In genomic region chr5:148070621-148071020, GRCh38 we compare ENCODE assay signal across 28 cellular contexts. TPM values are rescaled to one million over a fixed set of nuclear protein-coding genes. Genes with fewer than 3 reads are reported as not detected.
DNase-seq lines count a peak whose midpoint lies in the region; ATAC-seq and TF ChIP-seq lines count a peak whose summit lies in the region.
"Had no signal": no experiment of that assay in that cellular context is flagged by ENCODE, and none has a peak within 500 bp of the region (broad histone marks: within the 10 kb centered on the region; RNA-seq: fewer than 3 reads in every experiment).

No MANE protein-coding gene starts in this region.

- peak; percentile 36; the same call in 2 of the 3 replicates for ATAC-seq in GM23338
- ATAC-seq in upper lobe of right lung, result no peak
- ATAC-seq in HG03565 (IDR thresholded peaks at IDR 0.05; ENCODE audit: unreplicated experiment), result no peak
- ATAC-seq: HepG2, PC-3, Right ventricle myocardium inferior had no signal

- H3K27me3 Mint-ChIP-seq in GM23338 (ENCODE audit: insufficient read depth, low read depth, poor library complexity), result no peaks in the 10 kb centered on the region
- no peaks in the 10 kb centered on the region for H3K27me3 Mint-ChIP-seq in neural progenitor cell (ENCODE audit: insufficient read depth, low read depth)
- H3K27me3 Mint-ChIP-seq: CD4-positive, alpha-beta memory T cell had no signal

- H3K27ac Mint-ChIP-seq in GM23338 (0 out of 2 replicates have a peak overlapping the region, but pooled peaks have one; percentile 10), neural progenitor cell (no peak overlapping the region)
- H3K27ac Mint-ChIP-seq: CD4-positive, alpha-beta memory T cell had no signal

- H3K4me3 Mint-ChIP-seq in GM23338 (no peak overlapping the region), neural progenitor cell (no peak overlapping the region)
- H3K4me3 Mint-ChIP-seq: CD4-positive, alpha-beta memory T cell had no signal

- H3K4me1 ChIP-seq in GM23338 (ENCODE audit: insufficient read depth), result peaks cover 13% of the 10 kb centered on the region
- H3K4me1 ChIP-seq in neural progenitor cell, result peaks cover 4% of the 10 kb centered on the region
- no peaks in the 10 kb centered on the region for H3K4me1 ChIP-seq in upper lobe of right lung
- H3K4me1 ChIP-seq: Caco-2, SJSA1 had no signal

- H3K27me3 ChIP-seq in GM23338 (ENCODE audit: insufficient read depth) (no peaks in the 10 kb centered on the region), neural progenitor cell (no peaks in the 10 kb centered on the region), upper lobe of right lung (no peaks in the 10 kb centered on the region)
- H3K27me3 ChIP-seq: SJSA1 had no signal

- H3K9me3 ChIP-seq in neural progenitor cell (ENCODE audit: low read depth) (no peaks in the 10 kb centered on the region), upper lobe of right lung (no peaks in the 10 kb centered on the region)
- H3K9me3 ChIP-seq: Caco-2, SJSA1 had no signal

- no peak overlapping the region for H3K4me3 ChIP-seq in GM23338
- no peak overlapping the region for H3K4me3 ChIP-seq in epithelial cell of esophagus (ENCODE audit: low read length)
- no peak overlapping the region for H3K4me3 ChIP-seq in neural progenitor cell
- no peak overlapping the region for H3K4me3 ChIP-seq in upper lobe of right lung
- H3K4me3 ChIP-seq: SJSA1 had no signal

- intact Hi-C loops in upper lobe of right lung (cut with DNase I), result no loop called here

- H3K4me1 Mint-ChIP-seq in GM23338 (peaks cover 13% of the 10 kb centered on the region), neural progenitor cell (peaks cover 3% of the 10 kb centered on the region)
- H3K4me1 Mint-ChIP-seq: CD4-positive, alpha-beta memory T cell had no signal

- H3K36me3 Mint-ChIP-seq in GM23338 (ENCODE audit: low read depth) (no peaks in the 10 kb centered on the region), neural progenitor cell (no peaks in the 10 kb centered on the region)
- H3K36me3 Mint-ChIP-seq: CD4-positive, alpha-beta memory T cell had no signal

- TF ChIP-seq CTCF in GM23338 (conservative IDR thresholded peaks at IDR 0.05; ENCODE audit: low read depth in 2 of 2), result no peak
- no peak for TF ChIP-seq CTCF in epithelial cell of esophagus (IDR thresholded peaks at IDR 0.05; ENCODE audit: insufficient read depth, low read depth, low read length, missing control alignments)
- no peak for TF ChIP-seq CTCF in neural progenitor cell (IDR thresholded peaks at IDR 0.05)
- TF ChIP-seq CTCF in upper lobe of right lung (IDR thresholded peaks at IDR 0.05), result no peak

- H3K36me3 ChIP-seq in GM23338 (ENCODE audit: insufficient read depth) (no peaks in the 10 kb centered on the region), neural progenitor cell (no peaks in the 10 kb centered on the region), upper lobe of right lung (no peaks in the 10 kb centered on the region)
- H3K36me3 ChIP-seq: SJSA1 had no signal

- no peaks in the 10 kb centered on the region for H3K9me2 ChIP-seq in GM23338 (ENCODE audit: insufficient read depth)

- peak overlapping the region; percentile 55; the same call in 1 of the 2 replicates for H3K27ac ChIP-seq in GM23338 (ENCODE audit: low read depth)
- no peak overlapping the region for H3K27ac ChIP-seq in neural progenitor cell
- H3K27ac ChIP-seq in upper lobe of right lung, result no peak overlapping the region
- H3K27ac ChIP-seq: HL-60, SJSA1 had no signal

- H4K20me1 ChIP-seq in GM23338 (replicated peaks; ENCODE audit: insufficient read depth) (no peaks in the 10 kb centered on the region), neural progenitor cell (ENCODE audit: low read depth) (no peaks in the 10 kb centered on the region)

- DNase-seq in GM23338 (ENCODE audit: low spot score) (no peak), NCI-H69 (lab: John Stamatoyannopoulos, UW) (peak; percentile 13), epithelial cell of esophagus (ENCODE audit: low read depth) (peak; percentile 74), neural progenitor cell (ENCODE audit: low spot score) (peak; percentile 4), upper lobe of right lung (no peak)
- no peak for DNase-seq in stimulated activated CD4-positive, alpha-beta T cell treated with anti-CD3 and anti-CD28 coated beads, Interleukin-1b, Interleukin-23, amount 100 ng/mL, for 48 hours
- DNase-seq: C1 segment of cervical spinal cord; Caco-2; CD4-positive, alpha-beta memory T cell; GOT3; HCEC 1CT; Karpas-422; NCI-H1092; NCI-H1417 treated with DMSO at 0.1 percent for 48 hours; NCI-H1694 treated with DMSO at 0.1 percent for 48 hours; NCI-H2081; NCI-H2171 treated with DMSO at 0.1 percent for 48 hours; NCI-H345; NCI-H510A treated with DMSO at 0.1 percent for 48 hours; NCI-H748 treated with DMSO at 0.1 percent for 48 hours; NK-92 treated with Interleukin-12 subunit alpha and Interleukin-12 subunit beta, amount 100 ng/mL, for 24 hours; PC-3 had no signal

- no peak overlapping the region for H3K9ac ChIP-seq in neural progenitor cell

- H3K9me3 Mint-ChIP-seq in GM23338 (no peaks in the 10 kb centered on the region), neural progenitor cell (no peaks in the 10 kb centered on the region)

- H3K79me2 ChIP-seq in GM23338 (replicated peaks; ENCODE audit: insufficient read depth), result no peaks in the 10 kb centered on the region
- no peaks in the 10 kb centered on the region for H3K79me2 ChIP-seq in neural progenitor cell (ENCODE audit: low read depth)

- H2AFZ ChIP-seq in GM23338, result no peak overlapping the region
- H2AFZ ChIP-seq in neural progenitor cell (replicated peaks), result no peak overlapping the region

- H3F3A ChIP-seq in GM23338 (replicated peaks; ENCODE audit: low read depth) (no peaks in the 10 kb centered on the region), neural progenitor cell (ENCODE audit: low read depth) (no peaks in the 10 kb centered on the region)

- no peak overlapping the region for H3K4me2 ChIP-seq in GM23338
- H3K4me2 ChIP-seq in neural progenitor cell, result no peak overlapping the region

TF ChIP-seq in GM23338, 12 proteins besides CTCF, POLR2A, EP300 and RAD21 (continues in another document):
- TF ChIP-seq NANOG (IDR thresholded peaks at IDR 0.05; ENCODE audit: borderline replicate concordance) (no peak), EZH2 (IDR thresholded peaks at IDR 0.05; ENCODE audit: low read depth, unreplicated experiment) (no peak), CREB1 (CRISPR knock-in tag; IDR thresholded peaks at IDR 0.05; ENCODE audit: low read depth) (no peak)
- TF ChIP-seq, protein P1, sequence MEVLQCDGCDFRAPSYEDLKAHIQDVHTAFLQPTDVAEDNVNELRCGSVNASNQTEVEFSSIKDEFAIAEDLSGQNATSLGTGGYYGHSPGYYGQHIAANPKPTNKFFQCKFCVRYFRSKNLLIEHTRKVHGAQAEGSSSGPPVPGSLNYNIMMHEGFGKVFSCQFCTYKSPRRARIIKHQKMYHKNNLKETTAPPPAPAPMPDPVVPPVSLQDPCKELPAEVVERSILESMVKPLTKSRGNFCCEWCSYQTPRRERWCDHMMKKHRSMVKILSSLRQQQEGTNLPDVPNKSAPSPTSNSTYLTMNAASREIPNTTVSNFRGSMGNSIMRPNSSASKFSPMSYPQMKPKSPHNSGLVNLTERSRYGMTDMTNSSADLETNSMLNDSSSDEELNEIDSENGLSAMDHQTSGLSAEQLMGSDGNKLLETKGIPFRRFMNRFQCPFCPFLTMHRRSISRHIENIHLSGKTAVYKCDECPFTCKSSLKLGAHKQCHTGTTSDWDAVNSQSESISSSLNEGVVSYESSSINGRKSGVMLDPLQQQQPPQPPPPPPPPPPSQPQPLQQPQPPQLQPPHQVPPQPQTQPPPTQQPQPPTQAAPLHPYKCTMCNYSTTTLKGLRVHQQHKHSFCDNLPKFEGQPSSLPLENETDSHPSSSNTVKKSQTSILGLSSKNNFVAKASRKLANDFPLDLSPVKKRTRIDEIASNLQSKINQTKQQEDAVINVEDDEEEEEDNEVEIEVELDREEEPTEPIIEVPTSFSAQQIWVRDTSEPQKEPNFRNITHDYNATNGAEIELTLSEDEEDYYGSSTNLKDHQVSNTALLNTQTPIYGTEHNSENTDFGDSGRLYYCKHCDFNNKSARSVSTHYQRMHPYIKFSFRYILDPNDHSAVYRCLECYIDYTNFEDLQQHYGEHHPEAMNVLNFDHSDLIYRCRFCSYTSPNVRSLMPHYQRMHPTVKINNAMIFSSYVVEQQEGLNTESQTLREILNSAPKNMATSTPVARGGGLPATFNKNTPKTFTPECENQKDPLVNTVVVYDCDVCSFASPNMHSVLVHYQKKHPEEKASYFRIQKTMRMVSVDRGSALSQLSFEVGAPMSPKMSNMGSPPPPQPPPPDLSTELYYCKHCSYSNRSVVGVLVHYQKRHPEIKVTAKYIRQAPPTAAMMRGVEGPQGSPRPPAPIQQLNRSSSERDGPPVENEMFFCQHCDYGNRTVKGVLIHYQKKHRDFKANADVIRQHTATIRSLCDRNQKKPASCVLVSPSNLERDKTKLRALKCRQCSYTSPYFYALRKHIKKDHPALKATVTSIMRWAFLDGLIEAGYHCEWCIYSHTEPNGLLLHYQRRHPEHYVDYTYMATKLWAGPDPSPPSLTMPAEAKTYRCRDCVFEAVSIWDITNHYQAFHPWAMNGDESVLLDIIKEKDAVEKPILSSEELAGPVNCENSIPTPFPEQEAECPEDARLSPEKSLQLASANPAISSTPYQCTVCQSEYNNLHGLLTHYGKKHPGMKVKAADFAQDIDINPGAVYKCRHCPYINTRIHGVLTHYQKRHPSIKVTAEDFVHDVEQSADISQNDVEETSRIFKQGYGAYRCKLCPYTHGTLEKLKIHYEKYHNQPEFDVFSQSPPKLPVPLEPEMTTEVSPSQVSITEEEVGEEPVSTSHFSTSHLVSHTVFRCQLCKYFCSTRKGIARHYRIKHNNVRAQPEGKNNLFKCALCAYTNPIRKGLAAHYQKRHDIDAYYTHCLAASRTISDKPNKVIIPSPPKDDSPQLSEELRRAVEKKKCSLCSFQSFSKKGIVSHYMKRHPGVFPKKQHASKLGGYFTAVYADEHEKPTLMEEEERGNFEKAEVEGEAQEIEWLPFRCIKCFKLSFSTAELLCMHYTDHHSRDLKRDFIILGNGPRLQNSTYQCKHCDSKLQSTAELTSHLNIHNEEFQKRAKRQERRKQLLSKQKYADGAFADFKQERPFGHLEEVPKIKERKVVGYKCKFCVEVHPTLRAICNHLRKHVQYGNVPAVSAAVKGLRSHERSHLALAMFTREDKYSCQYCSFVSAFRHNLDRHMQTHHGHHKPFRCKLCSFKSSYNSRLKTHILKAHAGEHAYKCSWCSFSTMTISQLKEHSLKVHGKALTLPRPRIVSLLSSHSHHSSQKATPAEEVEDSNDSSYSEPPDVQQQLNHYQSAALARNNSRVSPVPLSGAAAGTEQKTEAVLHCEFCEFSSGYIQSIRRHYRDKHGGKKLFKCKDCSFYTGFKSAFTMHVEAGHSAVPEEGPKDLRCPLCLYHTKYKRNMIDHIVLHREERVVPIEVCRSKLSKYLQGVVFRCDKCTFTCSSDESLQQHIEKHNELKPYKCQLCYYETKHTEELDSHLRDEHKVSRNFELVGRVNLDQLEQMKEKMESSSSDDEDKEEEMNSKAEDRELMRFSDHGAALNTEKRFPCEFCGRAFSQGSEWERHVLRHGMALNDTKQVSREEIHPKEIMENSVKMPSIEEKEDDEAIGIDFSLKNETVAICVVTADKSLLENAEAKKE (CRISPR knock-in tag; IDR thresholded peaks at IDR 0.05), result no peak

RNA-seq across cellular contexts. Expression of gene SPINK5, which starts 6.8 kb away (rescaled TPM):
- total RNA-seq in GM23338 (2014; rRNA removed; shearing (Covaris generic)), result 1.5 and 4.5 TPM in 2 replicates
- polyA plus RNA-seq in GM23338 (2016; fragmentation: Nextera tagmentation; extraction: Ambion mirVana), result 6.9 and 8.8 TPM in 2 replicates
- 13.7 and 18.1 TPM in 2 replicates for total RNA-seq in neural progenitor cell (ENCODE audit: low replicate concordance)
- total RNA-seq in upper lobe of right lung, result 3.2 TPM
- total RNA-seq: A673; CD4-positive, alpha-beta memory T cell; HepG2; PC-3; SJSA1 had no signal
- polyA plus RNA-seq: CD4-positive, alpha-beta memory T cell had no signal

Comparison
In these comparisons a context has a peak if more than half of its experiments do, and no peak if none do; other contexts are left out.
1. DNase-seq: peak in NCI-H69 (single experiment), epithelial cell of esophagus (single experiment) and neural progenitor cell (single experiment); none in GM23338 (single experiment), upper lobe of right lung (single experiment) and stimulated activated CD4-positive, alpha-beta T cell treated with anti-CD3 and anti-CD28 coated beads, Interleukin-1b, Interleukin-23, amount 100 ng/mL, for 48 hours (single experiment).